23 cellular contexts compared by ENCODE assay signal in genomic region chr2:83063933-83064332, GRCh38.
"Had no signal": no experiment of that assay in that cellular context is flagged by ENCODE, and none has a peak within 500 bp of the region (broad histone marks: within the 10 kb centered on the region; RNA-seq: fewer than 3 reads in every experiment).

No MANE protein-coding gene starts in this region.

- ATAC-seq: activated T-helper 17 cell treated with anti-CD3 and anti-CD28 coated beads, Interleukin-2, amount 50 U/mL, for 72 hours; body of pancreas had no signal

- H3K9me3 ChIP-seq: body of pancreas, colonic mucosa had no signal

- H3K36me3 ChIP-seq: colonic mucosa had no signal

- H3K4me3 ChIP-seq: body of pancreas, colonic mucosa had no signal

- H3K27me3 ChIP-seq: body of pancreas, colonic mucosa had no signal

- DNase-seq: activated CD4-positive, alpha-beta memory T cell treated with anti-CD3 and anti-CD28 coated beads, Interleukin-2, amount 10 ng/mL, durations not matched to agents 7 days and 5 days; activated CD4-positive, alpha-beta T cell treated with anti-CD3 and anti-CD28 coated beads for 1 hour; activated CD4-positive, alpha-beta T cell treated with anti-CD3 and anti-CD28 coated beads for 4 hours; activated CD4-positive, alpha-beta T cell treated with anti-CD3 and anti-CD28 coated beads, Interleukin-2, amount 10 ng/mL, durations not matched to agents 7 days and 5 days; activated CD4-positive, alpha-beta T cell treated with anti-CD3 and anti-CD28 coated beads, Interleukin-2, amount 50 U/mL, for 4 hours; activated CD4-positive, CD25-positive, alpha-beta regulatory T cell; activated CD8-positive, alpha-beta memory T cell treated with anti-CD3 and anti-CD28 coated beads, Interleukin-2, amount 50 U/mL, for 48 hours; activated effector memory CD4-positive, alpha-beta T cell treated with Interleukin-2 at 50 U/mL for 16 hours; activated gamma-delta T cell treated with Interleukin-2 at 50 U/mL for 16 hours; activated naive CD4-positive, alpha-beta T cell treated with anti-CD3 and anti-CD28 coated beads, Interleukin-2, amount 50 U/mL, for 16 hours; activated naive CD4-positive, alpha-beta T cell treated with Interleukin-2 at 50 U/mL for 16 hours; activated T-cell treated with anti-CD3 and anti-CD28 coated beads for 4 hours; activated T-cell treated with anti-CD3 and anti-CD28 coated beads, Interleukin-2, amount 50 U/mL, for 24 hours; amygdala; aorta; body of pancreas; caudate nucleus; colonic mucosa; effector CD8-positive, alpha-beta T cell; head of caudate nucleus; T-helper 2 cell had no signal

- H3K27ac ChIP-seq: body of pancreas, colonic mucosa, epithelial cell of prostate had no signal

- H3K4me1 ChIP-seq: colonic mucosa had no signal
